1 cellular context compared by ENCODE assay signal in the genomic region with DNA sequence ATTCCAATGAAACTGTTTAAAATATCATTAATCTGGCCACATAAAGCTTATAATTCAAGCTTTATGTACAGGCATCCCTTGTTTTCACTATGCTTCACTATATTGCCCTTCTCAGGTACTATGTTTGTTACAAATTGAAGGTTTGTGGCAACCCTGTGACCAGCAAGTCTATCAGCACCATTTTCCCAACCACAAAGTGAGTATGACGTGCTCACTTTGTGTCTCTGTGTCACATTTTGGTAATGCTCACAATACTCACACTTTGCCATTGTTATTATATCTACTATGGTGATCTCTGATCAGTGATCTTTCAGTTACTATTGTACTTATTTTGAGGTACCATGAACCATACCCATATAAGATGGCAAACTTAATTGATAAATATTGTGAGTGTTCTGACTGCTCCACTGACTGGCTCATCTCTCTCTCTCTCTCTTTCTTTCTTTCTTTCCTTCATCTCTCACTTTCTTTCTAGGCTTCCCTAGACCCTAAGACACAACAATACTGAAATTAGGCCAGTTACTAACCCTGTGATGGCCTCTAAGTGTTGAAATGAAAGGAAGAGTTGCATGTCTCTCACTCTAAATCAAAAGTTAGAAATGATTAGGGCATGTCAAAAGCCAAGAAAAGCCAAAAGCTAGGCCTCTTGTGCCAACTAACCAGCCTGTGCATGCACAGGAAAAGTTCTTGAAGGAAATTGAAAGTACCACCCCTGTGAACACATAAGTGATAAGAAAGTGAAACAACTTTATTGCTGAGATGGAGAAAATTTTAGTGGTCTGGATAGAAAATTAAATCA.
TF ChIP-seq lines count a peak whose summit lies in the region.

No MANE protein-coding gene starts in this region.

TF ChIP-seq in IMR-90, 13 proteins besides CTCF, POLR2A, EP300 and RAD21 (continued from another document):
- TF ChIP-seq MAZ (IDR thresholded peaks at IDR 0.05; ENCODE audit: borderline replicate concordance, low read depth, low read length), result no peak
- no peak for TF ChIP-seq BHLHE40 (IDR thresholded peaks at IDR 0.05; ENCODE audit: low read depth, low read length)
- TF ChIP-seq SMC3 (IDR thresholded peaks at IDR 0.05; ENCODE audit: low read depth, low read length), result no peak
- no peak for TF ChIP-seq FOS (IDR thresholded peaks at IDR 0.05; ENCODE audit: low read depth, low read length)
- TF ChIP-seq, protein P1, sequence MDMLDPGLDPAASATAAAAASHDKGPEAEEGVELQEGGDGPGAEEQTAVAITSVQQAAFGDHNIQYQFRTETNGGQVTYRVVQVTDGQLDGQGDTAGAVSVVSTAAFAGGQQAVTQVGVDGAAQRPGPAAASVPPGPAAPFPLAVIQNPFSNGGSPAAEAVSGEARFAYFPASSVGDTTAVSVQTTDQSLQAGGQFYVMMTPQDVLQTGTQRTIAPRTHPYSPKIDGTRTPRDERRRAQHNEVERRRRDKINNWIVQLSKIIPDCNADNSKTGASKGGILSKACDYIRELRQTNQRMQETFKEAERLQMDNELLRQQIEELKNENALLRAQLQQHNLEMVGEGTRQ (IDR thresholded peaks at IDR 0.05; ENCODE audit: low read depth, low read length), result no peak
- no peak for TF ChIP-seq RFX5 (IDR thresholded peaks at IDR 0.05; ENCODE audit: low read depth, low read length)
- TF ChIP-seq MAFK (IDR thresholded peaks at IDR 0.05; ENCODE audit: low read depth, low read length), result no peak
- TF ChIP-seq CEBPB (IDR thresholded peaks at IDR 0.05; ENCODE audit: low read depth, low read length), result no peak
- no peak for TF ChIP-seq MXI1 (IDR thresholded peaks at IDR 0.05; ENCODE audit: borderline replicate concordance, low read depth, low read length)
- TF ChIP-seq RCOR1 (IDR thresholded peaks at IDR 0.05; ENCODE audit: insufficient replicate concordance, low read length), result no peak
- no peak for TF ChIP-seq NFE2L2 (IDR thresholded peaks at IDR 0.05; ENCODE audit: low read depth, low read length)
- TF ChIP-seq, protein P2, sequence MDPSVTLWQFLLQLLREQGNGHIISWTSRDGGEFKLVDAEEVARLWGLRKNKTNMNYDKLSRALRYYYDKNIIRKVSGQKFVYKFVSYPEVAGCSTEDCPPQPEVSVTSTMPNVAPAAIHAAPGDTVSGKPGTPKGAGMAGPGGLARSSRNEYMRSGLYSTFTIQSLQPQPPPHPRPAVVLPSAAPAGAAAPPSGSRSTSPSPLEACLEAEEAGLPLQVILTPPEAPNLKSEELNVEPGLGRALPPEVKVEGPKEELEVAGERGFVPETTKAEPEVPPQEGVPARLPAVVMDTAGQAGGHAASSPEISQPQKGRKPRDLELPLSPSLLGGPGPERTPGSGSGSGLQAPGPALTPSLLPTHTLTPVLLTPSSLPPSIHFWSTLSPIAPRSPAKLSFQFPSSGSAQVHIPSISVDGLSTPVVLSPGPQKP (IDR thresholded peaks at IDR 0.05; ENCODE audit: borderline replicate concordance, low read depth, low read length), result no peak
